In the genomic region with DNA sequence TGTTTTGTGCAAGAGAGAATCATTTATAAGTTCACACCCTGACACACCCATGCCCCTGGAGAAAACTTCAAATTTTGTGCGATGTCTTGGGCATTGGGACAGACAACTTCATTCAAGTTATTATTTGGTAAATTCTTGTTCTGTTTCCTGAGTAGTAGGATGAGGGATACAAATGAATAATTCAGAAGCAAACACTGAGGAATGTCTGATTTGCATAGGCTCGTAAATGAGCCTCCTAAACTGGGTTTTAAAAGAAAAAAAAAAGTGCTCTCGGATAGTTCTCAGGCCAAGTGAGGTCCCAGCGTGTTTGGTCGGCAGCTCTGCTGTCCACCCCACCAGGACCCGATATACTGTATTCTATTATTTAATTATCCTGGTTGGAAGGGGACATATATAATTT, we compare ENCODE assay signal across 22 cellular contexts.
"Had no signal": no experiment of that assay in that cellular context is flagged by ENCODE, and none has a peak within 500 bp of the region (broad histone marks: within the 10 kb centered on the region; RNA-seq: fewer than 3 reads in every experiment).

No MANE protein-coding gene starts in this region.

- H3K27me3 Mint-ChIP-seq: activated naive CD8-positive, alpha-beta T cell treated with anti-CD3 and anti-CD28 coated beads, Interleukin-2, amount 10 ng/mL, durations not matched to agents 7 days and 5 days had no signal

- H3K4me1 ChIP-seq: tibial artery had no signal

- H3K9me3 Mint-ChIP-seq: activated naive CD8-positive, alpha-beta T cell treated with anti-CD3 and anti-CD28 coated beads, Interleukin-2, amount 10 ng/mL, durations not matched to agents 7 days and 5 days; activated T-cell treated with anti-CD3 and anti-CD28 coated beads, Interleukin-2, amount 50 U/mL, for 4 hours; activated T-helper 2 cell treated with anti-CD3 and anti-CD28 coated beads, Interferon-gamma antibody, Interleukin-2, Interleukin-4, amounts not matched to agents 10 μg/mL and 5 μg/mL and 100 μg/mL, durations not matched to agents 14 hours and 24 hours and 36 hours; immature natural killer cell; mesothelial cell of epicardium; naive thymus-derived CD8-positive, alpha-beta T cell; neural progenitor cell; stimulated activated effector memory CD8-positive, alpha-beta T cell treated with anti-CD3 and anti-CD28 coated beads, Interleukin-12 subunit alpha, Interleukin-12 subunit beta, amount 100 ng/mL, for 72 hours; stimulated activated naive CD8-positive, alpha-beta T cell treated with anti-CD3 and anti-CD28 coated beads, Interleukin-15, amount 100 ng/mL, for 72 hours; WTC11 had no signal

- H3K27me3 ChIP-seq: hepatocyte, neural progenitor cell, tibial artery had no signal

- H3K36me3 ChIP-seq: neural progenitor cell, tibial artery had no signal

- H3K27ac Mint-ChIP-seq: activated naive CD8-positive, alpha-beta T cell treated with anti-CD3 and anti-CD28 coated beads, Interleukin-2, amount 10 ng/mL, durations not matched to agents 7 days and 5 days; activated T-helper 2 cell treated with anti-CD3 and anti-CD28 coated beads, Interferon-gamma antibody, Interleukin-2, Interleukin-4, amounts not matched to agents 10 μg/mL and 5 μg/mL and 100 μg/mL, durations not matched to agents 14 hours and 24 hours and 36 hours; immature natural killer cell; mesothelial cell of epicardium; naive thymus-derived CD8-positive, alpha-beta T cell; neural progenitor cell; stimulated activated effector memory CD8-positive, alpha-beta T cell treated with anti-CD3 and anti-CD28 coated beads, Interleukin-12 subunit alpha, Interleukin-12 subunit beta, amount 100 ng/mL, for 72 hours; WTC11 had no signal

- H2AFZ ChIP-seq: hepatocyte, neural progenitor cell had no signal

- H3K4me3 ChIP-seq: hepatocyte, neural progenitor cell, tibial artery had no signal

- H3K79me2 ChIP-seq: hepatocyte had no signal

- DNase-seq: activated CD4-positive, alpha-beta T cell treated with anti-CD3 and anti-CD28 coated beads, Interleukin-2, amount 50 U/mL, for 4 hours; activated CD8-positive, alpha-beta memory T cell treated with anti-CD3 and anti-CD28 coated beads, Interleukin-2, amount 50 U/mL, for 48 hours; activated naive CD4-positive, alpha-beta T cell; activated naive CD8-positive, alpha-beta T cell treated with anti-CD3 and anti-CD28 coated beads, Interleukin-2, amount 10 ng/mL, durations not matched to agents 7 days and 5 days; activated T-cell treated with anti-CD3 and anti-CD28 coated beads, Interleukin-2, amount 50 U/mL, for 4 hours; amniotic stem cell; cortex of kidney; effector CD4-positive, alpha-beta T cell; foreskin melanocyte; immature natural killer cell; left ventricle myocardium superior; naive thymus-derived CD8-positive, alpha-beta T cell; stimulated activated CD4-positive, alpha-beta T cell treated with anti-CD3 and anti-CD28 coated beads, Interleukin-2, amount 100 ng/mL, for 24 hours; stimulated activated naive CD8-positive, alpha-beta T cell treated with anti-CD3 and anti-CD28 coated beads, Interleukin-15, amount 100 ng/mL, for 72 hours; tibial artery had no signal

- H3K27ac ChIP-seq: hepatocyte, neural progenitor cell, tibial artery had no signal

- H3K36me3 Mint-ChIP-seq: activated naive CD8-positive, alpha-beta T cell treated with anti-CD3 and anti-CD28 coated beads, Interleukin-2, amount 10 ng/mL, durations not matched to agents 7 days and 5 days; immature natural killer cell; mesothelial cell of epicardium; naive thymus-derived CD8-positive, alpha-beta T cell; neural progenitor cell; stimulated activated effector memory CD8-positive, alpha-beta T cell treated with anti-CD3 and anti-CD28 coated beads, Interleukin-12 subunit alpha, Interleukin-12 subunit beta, amount 100 ng/mL, for 72 hours; WTC11 had no signal

- ATAC-seq: naive thymus-derived CD8-positive, alpha-beta T cell; sciatic nerve; WTC11 had no signal

- H3K4me1 Mint-ChIP-seq: immature natural killer cell; mesothelial cell of epicardium; naive thymus-derived CD8-positive, alpha-beta T cell had no signal

- H3K4me3 Mint-ChIP-seq: activated naive CD8-positive, alpha-beta T cell treated with anti-CD3 and anti-CD28 coated beads, Interleukin-2, amount 10 ng/mL, durations not matched to agents 7 days and 5 days; activated T-cell treated with anti-CD3 and anti-CD28 coated beads, Interleukin-2, amount 50 U/mL, for 4 hours; immature natural killer cell; mesothelial cell of epicardium; naive thymus-derived CD8-positive, alpha-beta T cell; neural progenitor cell; stimulated activated effector memory CD8-positive, alpha-beta T cell treated with anti-CD3 and anti-CD28 coated beads, Interleukin-12 subunit alpha, Interleukin-12 subunit beta, amount 100 ng/mL, for 72 hours; stimulated activated naive CD8-positive, alpha-beta T cell treated with anti-CD3 and anti-CD28 coated beads, Interleukin-15, amount 100 ng/mL, for 72 hours; WTC11 had no signal
